Comparison of ENCODE assay signal across 12 cellular contexts in the genomic region with DNA sequence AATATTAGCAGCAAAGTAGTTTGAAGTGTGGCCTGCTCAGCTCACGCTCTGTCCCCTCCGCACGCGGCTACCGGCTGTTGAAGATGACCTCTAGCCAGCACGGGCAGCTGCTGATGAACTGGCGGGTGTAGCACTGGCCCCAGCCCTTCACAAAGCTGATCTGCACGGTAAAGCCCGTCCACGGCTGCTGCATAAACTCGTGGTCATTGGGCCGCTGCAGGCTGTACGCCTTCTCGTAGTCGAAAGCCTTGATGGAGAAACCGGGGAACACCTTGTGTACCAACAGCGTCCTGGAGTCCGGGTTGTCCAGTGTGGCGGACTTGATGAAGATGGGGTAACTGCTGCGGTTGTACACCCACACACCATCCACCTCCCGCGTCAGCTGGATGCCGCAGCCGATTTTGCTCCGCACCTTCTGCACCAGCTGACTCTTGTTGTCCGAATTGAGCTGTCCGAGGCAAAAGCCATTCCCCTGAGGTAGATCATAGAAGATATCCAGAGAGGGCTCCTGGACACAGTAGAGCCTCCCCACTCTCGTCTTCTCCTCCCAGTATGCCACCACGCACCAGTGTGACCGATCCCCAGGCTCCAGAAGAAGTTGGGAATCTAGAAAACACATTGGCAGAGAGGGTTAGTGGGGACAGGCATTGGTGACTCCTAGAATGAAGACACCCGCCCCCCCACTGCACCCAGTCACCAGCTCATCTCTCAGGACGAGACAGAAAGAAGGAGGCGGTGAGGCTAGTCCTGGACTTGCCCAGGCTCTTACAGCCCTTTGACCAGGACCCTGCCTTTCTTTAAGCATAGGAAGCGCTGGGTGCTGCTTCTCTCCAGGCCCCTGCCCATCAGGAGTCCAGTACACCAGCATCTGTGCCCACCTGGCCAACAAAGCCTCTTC. TPM values are rescaled to one million over a fixed set of nuclear protein-coding genes. Genes with fewer than 3 reads are reported as not detected.
A peak's percentile ranks its signal among the peaks of the same experiment; 100 is the strongest.
DNase-seq lines count a peak whose midpoint lies in the region; ATAC-seq and TF ChIP-seq lines count a peak whose summit lies in the region.
"Had no signal": no experiment of that assay in that cellular context is flagged by ENCODE, and none has a peak within 500 bp of the region (broad histone marks: within the 10 kb centered on the region; RNA-seq: fewer than 3 reads in every experiment).

No MANE protein-coding gene starts in this region.

- peak overlapping the region; percentile 85 for H3K27ac ChIP-seq in temporal lobe (ENCODE audit: low read depth, low read length)
- H3K27ac ChIP-seq: testis had no signal

- no peaks in the 10 kb centered on the region for H3K27me3 Mint-ChIP-seq in central memory CD8-positive, alpha-beta T cell
- H3K27me3 Mint-ChIP-seq: activated naive CD4-positive, alpha-beta T cell treated with anti-CD3 and anti-CD28 coated beads, Interleukin-2, amount 50 U/mL, for 24 hours; T-cell had no signal

- no peaks in the 10 kb centered on the region for H3K9me3 Mint-ChIP-seq in central memory CD8-positive, alpha-beta T cell
- H3K9me3 Mint-ChIP-seq: activated naive CD4-positive, alpha-beta T cell treated with anti-CD3 and anti-CD28 coated beads, Interleukin-2, amount 50 U/mL, for 24 hours; T-cell had no signal

- H3K4me3 ChIP-seq in foreskin fibroblast (ENCODE audit: low read depth in 1 of 2, low read length in 2 of 2): no peak overlapping the region
- H3K4me3 ChIP-seq: testis had no signal

- no peak for ATAC-seq in central memory CD8-positive, alpha-beta T cell (replicated peaks; ENCODE audit: extremely low read depth, poor library complexity, severe bottlenecking)
- ATAC-seq in GM18870 (IDR thresholded peaks at IDR 0.05; ENCODE audit: unreplicated experiment) (no peak), HG03571 (IDR thresholded peaks at IDR 0.05; ENCODE audit: unreplicated experiment) (no peak)

- H3K36me3 Mint-ChIP-seq in central memory CD8-positive, alpha-beta T cell (ENCODE audit: insufficient read depth): peaks cover 62% of the 10 kb centered on the region

- no peak for TF ChIP-seq CTCF in foreskin fibroblast (IDR thresholded peaks at IDR 0.05; ENCODE audit: low read depth, low read length)

- DNase-seq in activated CD8-positive, alpha-beta memory T cell treated with anti-CD3 and anti-CD28 coated beads, Interleukin-2, amount 50 U/mL, for 4 hours: peak; percentile 13
- no peak for DNase-seq in activated CD8-positive, alpha-beta memory T cell treated with anti-CD3 and anti-CD28 coated beads, Interleukin-2, amount 50 U/mL, for 48 hours
- no peak for DNase-seq in central memory CD8-positive, alpha-beta T cell (ENCODE audit: low spot score in 2 of 2)
- DNase-seq in mesenteric fat pad (ENCODE audit: low spot score): peak; percentile 74
- DNase-seq in foreskin fibroblast: no peak
- DNase-seq: activated CD4-positive, alpha-beta T cell treated with anti-CD3 and anti-CD28 coated beads for 4 hours; T-cell; testis had no signal

- H3K4me1 Mint-ChIP-seq in central memory CD8-positive, alpha-beta T cell: peaks cover 64% of the 10 kb centered on the region

- H3K27ac Mint-ChIP-seq in central memory CD8-positive, alpha-beta T cell (ENCODE audit: low read depth): peak overlapping the region; percentile 96
- H3K27ac Mint-ChIP-seq: activated naive CD4-positive, alpha-beta T cell treated with anti-CD3 and anti-CD28 coated beads, Interleukin-2, amount 50 U/mL, for 24 hours; T-cell had no signal

- H3K4me3 Mint-ChIP-seq in central memory CD8-positive, alpha-beta T cell: no peak overlapping the region

RNA-seq across cellular contexts. Expression of a gene that starts 29.2 kb away (rescaled TPM):
- 56.2 TPM for total RNA-seq in mesenteric fat pad
- 11.1 TPM for total RNA-seq in temporal lobe

Comparison
In these comparisons a context has a peak if more than half of its experiments do, and no peak if none do; other contexts are left out.
1. DNase-seq: peak in activated CD8-positive, alpha-beta memory T cell treated with anti-CD3 and anti-CD28 coated beads, Interleukin-2, amount 50 U/mL, for 4 hours (single experiment) and mesenteric fat pad (single experiment); none in activated CD8-positive, alpha-beta memory T cell treated with anti-CD3 and anti-CD28 coated beads, Interleukin-2, amount 50 U/mL, for 48 hours (single experiment), central memory CD8-positive, alpha-beta T cell (0 of 2) and foreskin fibroblast (0 of 2).